ENCODE assay signal across 9 cellular contexts in genomic region chr2:216384409-216384808, GRCh38. TPM values are rescaled to one million over a fixed set of nuclear protein-coding genes. Genes with fewer than 3 reads are reported as not detected.
DNase-seq lines count a peak whose midpoint lies in the region; ATAC-seq and TF ChIP-seq lines count a peak whose summit lies in the region.
"Not testable (repeated sequence)": the region's sequence is repeated elsewhere in the genome, so short reads cannot be mapped to it uniquely, and the experiment has no call there.
"Had no signal": no experiment of that assay in that cellular context is flagged by ENCODE, and none has a peak within 500 bp of the region (broad histone marks: within the 10 kb centered on the region; RNA-seq: fewer than 3 reads in every experiment).

No MANE protein-coding gene starts in this region.

- ATAC-seq in PC-3: not testable (repeated sequence)

- not testable (repeated sequence) for H3K9me2 ChIP-seq in PC-3 (replicated peaks; ENCODE audit: low read length)

- intact Hi-C loops in PC-3 (cut with micrococcal nuclease): not testable (repeated sequence)

- TF ChIP-seq CTCF in PC-3 (conservative IDR thresholded peaks at IDR 0.05; ENCODE audit: low read depth, low read length): not testable (repeated sequence)

- not testable (repeated sequence) for H3K79me2 ChIP-seq in PC-3 (ENCODE audit: low read length)

- POLR2A ChIA-PET in PC-3 (lab: Charles Lee; ENCODE audit: unreplicated experiment): not testable (repeated sequence)

- CTCF ChIA-PET in PC-3 (lab: Charles Lee): not testable (repeated sequence)

- H3K4me1 ChIP-seq in PC-3 (ENCODE audit: insufficient read depth, low read length): not testable (repeated sequence)

- H4K20me1 ChIP-seq in PC-3 (ENCODE audit: low read length): not testable (repeated sequence)

- not testable (repeated sequence) for H3K4me3 ChIP-seq in PC-3 (ENCODE audit: low read length)

- DNase-seq in DMS53 (lab: John Stamatoyannopoulos, UW) (peak; percentile 3), M059J (ENCODE audit: low read depth) (peak; percentile 59), PC-3 (peak; percentile 24), kidney tubule cell (ENCODE audit: low spot score) (peak; percentile 13), renal cortical epithelial cell (ENCODE audit: low read depth) (peak; percentile 25)

- not testable (repeated sequence) for H3K27ac ChIP-seq in PC-3 (ENCODE audit: low read length)

- H3K36me3 ChIP-seq in PC-3 (ENCODE audit: low read depth, low read length): not testable (repeated sequence)

- BruUV-seq in PC-3 (replicated peaks; lab: Mats Ljungman, UMichigan): not testable (repeated sequence)

- not testable (repeated sequence) for H3K27me3 ChIP-seq in PC-3 (ENCODE audit: low read length)

- H3K9me3 ChIP-seq in PC-3 (ENCODE audit: low read length): not testable (repeated sequence)

- H3K4me2 ChIP-seq in PC-3 (ENCODE audit: low read length): not testable (repeated sequence)

- not testable (repeated sequence) for H2AFZ ChIP-seq in PC-3 (ENCODE audit: low read length)

- H3F3A ChIP-seq in PC-3 (ENCODE audit: low read length, unreplicated experiment): not testable (repeated sequence)

- not testable (repeated sequence) for H3K9ac ChIP-seq in PC-3 (ENCODE audit: low read length)

RNA-seq across cellular contexts. Expression of gene MARCHF4, which starts 12.1 kb away (rescaled TPM):
- total RNA-seq in M059J (2014; rRNA removed; shearing (Covaris generic)): 5.0 and 6.5 TPM in 2 replicates
- total RNA-seq in PC-3 (2014; rRNA removed): 1.9 and 3.7 TPM in 2 replicates
- total RNA-seq in renal cortical epithelial cell: 0.15 and 1.2 TPM in 2 replicates
- total RNA-seq: B cell; Caco-2; CD4-positive, alpha-beta T cell; CD8-positive, alpha-beta T cell had no signal

RNA-seq across cellular contexts. Expression of gene SMARCAL1, which starts 27.9 kb away (rescaled TPM):
- 6.1 and 7.5 TPM in 2 replicates for total RNA-seq in M059J (2014; rRNA removed; shearing (Covaris generic))
- total RNA-seq in PC-3 (2014; rRNA removed) (8.3 and 17.2 TPM in 2 replicates), renal cortical epithelial cell (17.9 and 25.5 TPM in 2 replicates)

Comparison
In these comparisons a context has a peak if more than half of its experiments do, and no peak if none do; other contexts are left out.
1. DNase-seq: peak in every context shown above with its lines; median percentile 59 in M059J; 25 in renal cortical epithelial cell; 24 in PC-3; 13 in kidney tubule cell; 3 in DMS53.